19 cellular contexts compared by ENCODE assay signal in the genomic region with DNA sequence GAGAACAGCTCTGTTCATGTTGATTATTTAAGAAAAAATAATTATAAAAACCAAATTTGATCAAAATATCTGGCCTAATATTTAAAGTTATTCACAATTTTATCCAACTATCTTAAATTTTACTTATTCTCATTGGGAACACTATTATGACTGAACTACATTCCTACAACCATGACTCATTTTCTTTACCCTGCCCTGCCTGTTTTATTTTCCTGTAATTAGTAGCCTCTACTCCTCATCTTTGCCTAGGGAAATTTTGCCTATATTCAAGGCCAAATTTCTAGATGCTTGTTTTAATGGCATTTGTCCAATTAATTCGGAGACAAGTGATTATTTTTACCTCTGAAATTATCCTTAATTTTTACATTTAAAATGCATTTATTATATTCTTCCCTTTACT.
DNase-seq lines count a peak whose midpoint lies in the region; ATAC-seq and TF ChIP-seq lines count a peak whose summit lies in the region.
"Had no signal": no experiment of that assay in that cellular context is flagged by ENCODE, and none has a peak within 500 bp of the region (broad histone marks: within the 10 kb centered on the region; RNA-seq: fewer than 3 reads in every experiment).

No MANE protein-coding gene starts in this region.

- H3K4me3 Mint-ChIP-seq in activated CD8-positive, alpha-beta memory T cell treated with anti-CD3 and anti-CD28 coated beads, Interleukin-2, amount 10 ng/mL, durations not matched to agents 7 days and 5 days, result no peak overlapping the region
- H3K4me3 Mint-ChIP-seq: CD4-positive, alpha-beta memory T cell; T-helper 1 cell treated with Interleukin-12 subunit alpha and Interleukin-12 subunit beta and Interleukin-4 antibody, amounts not matched to agents 30 μg/mL and 1 μg/mL, for 36 hours had no signal

- H3K27ac Mint-ChIP-seq in activated CD8-positive, alpha-beta memory T cell treated with anti-CD3 and anti-CD28 coated beads, Interleukin-2, amount 10 ng/mL, durations not matched to agents 7 days and 5 days, result no peak overlapping the region
- H3K27ac Mint-ChIP-seq: CD4-positive, alpha-beta memory T cell; T-helper 1 cell treated with Interleukin-12 subunit alpha and Interleukin-12 subunit beta and Interleukin-4 antibody, amounts not matched to agents 30 μg/mL and 1 μg/mL, for 36 hours had no signal

- H3K27me3 ChIP-seq in RWPE2 (ENCODE audit: insufficient read depth, poor library complexity, severe bottlenecking), result no peaks in the 10 kb centered on the region
- H3K27me3 ChIP-seq: BLaER1 treated with 17β-estradiol and CSF1 and Interleukin-3, amounts not matched to agents 10 nM and 100 nM had no signal

- H3K36me3 ChIP-seq in RWPE2 (ENCODE audit: low read depth), result no peaks in the 10 kb centered on the region
- H3K36me3 ChIP-seq: BLaER1 treated with 17β-estradiol and CSF1 and Interleukin-3, amounts not matched to agents 10 nM and 100 nM had no signal

- peaks cover 8% of the 10 kb centered on the region for H3K9me3 Mint-ChIP-seq in activated CD8-positive, alpha-beta memory T cell treated with anti-CD3 and anti-CD28 coated beads, Interleukin-2, amount 10 ng/mL, durations not matched to agents 7 days and 5 days (ENCODE audit: low read depth)
- H3K9me3 Mint-ChIP-seq: T-helper 1 cell treated with Interleukin-12 subunit alpha and Interleukin-12 subunit beta and Interleukin-4 antibody, amounts not matched to agents 30 μg/mL and 1 μg/mL, for 36 hours had no signal

- no peaks in the 10 kb centered on the region for H3K27me3 Mint-ChIP-seq in activated CD8-positive, alpha-beta memory T cell treated with anti-CD3 and anti-CD28 coated beads, Interleukin-2, amount 10 ng/mL, durations not matched to agents 7 days and 5 days
- H3K27me3 Mint-ChIP-seq: CD4-positive, alpha-beta memory T cell had no signal

- no peak overlapping the region for H3K27ac ChIP-seq in RWPE2 (ENCODE audit: poor library complexity, severe bottlenecking)
- H3K27ac ChIP-seq: BLaER1 treated with 17β-estradiol and CSF1 and Interleukin-3, amounts not matched to agents 10 nM and 100 nM had no signal

- no peak for TF ChIP-seq CTCF in RWPE2 (IDR thresholded peaks at IDR 0.05; ENCODE audit: poor library complexity, severe bottlenecking)

- DNase-seq in EH (ENCODE audit: low read depth) (peak; percentile 3), HT1080 (ENCODE audit: low read depth) (peak; percentile 5), RWPE2 (ENCODE audit: low spot score) (no peak), iris pigment epithelial cell (ENCODE audit: low read depth) (peak; percentile 1), kidney tubule cell (ENCODE audit: low spot score) (no peak)
- no peak for DNase-seq in effector CD8-positive, alpha-beta T cell (lab: John Stamatoyannopoulos, UW)
- no peak for DNase-seq in activated CD8-positive, alpha-beta memory T cell treated with anti-CD3 and anti-CD28 coated beads, Interleukin-2, amount 10 ng/mL, durations not matched to agents 7 days and 5 days
- DNase-seq: Caco-2; CD4-positive, alpha-beta memory T cell; DMS 273 treated with DMSO at 0.1 percent for 48 hours; DMS79 treated with DMSO at 0.1 percent for 48 hours; NCI-H1092 treated with DMSO at 0.1 percent for 48 hours; NCI-H2029 treated with DMSO at 0.1 percent for 48 hours; NCI-H345; NCI-H526; SHP77 had no signal

- no peaks in the 10 kb centered on the region for H3K36me3 Mint-ChIP-seq in activated CD8-positive, alpha-beta memory T cell treated with anti-CD3 and anti-CD28 coated beads, Interleukin-2, amount 10 ng/mL, durations not matched to agents 7 days and 5 days
- H3K36me3 Mint-ChIP-seq: CD4-positive, alpha-beta memory T cell had no signal

- H3K4me1 Mint-ChIP-seq in activated CD8-positive, alpha-beta memory T cell treated with anti-CD3 and anti-CD28 coated beads, Interleukin-2, amount 10 ng/mL, durations not matched to agents 7 days and 5 days, result no peaks in the 10 kb centered on the region
- H3K4me1 Mint-ChIP-seq: CD4-positive, alpha-beta memory T cell had no signal

- peak; percentile 74; the same call in 2 of the 3 replicates for ATAC-seq in RWPE2 (ENCODE audit: low read depth)
- ATAC-seq in activated CD8-positive, alpha-beta memory T cell treated with anti-CD3 and anti-CD28 coated beads, Interleukin-2, amount 10 ng/mL, durations not matched to agents 7 days and 5 days, result no peak
- ATAC-seq: K562 had no signal

- no peaks in the 10 kb centered on the region for H3K9me3 ChIP-seq in RWPE2 (ENCODE audit: severe bottlenecking)
- H3K9me3 ChIP-seq: Caco-2 had no signal

- H3K4me3 ChIP-seq in RWPE2 (ENCODE audit: severe bottlenecking), result no peak overlapping the region
- H3K4me3 ChIP-seq: BLaER1 treated with 17β-estradiol and CSF1 and Interleukin-3, amounts not matched to agents 10 nM and 100 nM; K562 had no signal

- peaks cover 14% of the 10 kb centered on the region for H3K4me1 ChIP-seq in RWPE2 (ENCODE audit: insufficient read depth, poor library complexity, severe bottlenecking)
- H3K4me1 ChIP-seq: BLaER1 treated with 17β-estradiol and CSF1 and Interleukin-3, amounts not matched to agents 10 nM and 100 nM; Caco-2 had no signal

- CTCF ChIA-PET in activated CD8-positive, alpha-beta memory T cell treated with anti-CD3 and anti-CD28 coated beads, Interleukin-2, amount 10 ng/mL, durations not matched to agents 7 days and 5 days (lab: Charles Lee), result no interaction called here

Comparison
In these comparisons a context has a peak if more than half of its experiments do, and no peak if none do; other contexts are left out.
1. DNase-seq: peak in EH (single experiment), HT1080 (single experiment) and iris pigment epithelial cell (single experiment); none in RWPE2 (single experiment), effector CD8-positive, alpha-beta T cell (single experiment), activated CD8-positive, alpha-beta memory T cell treated with anti-CD3 and anti-CD28 coated beads, Interleukin-2, amount 10 ng/mL, durations not matched to agents 7 days and 5 days (single experiment) and kidney tubule cell (single experiment).